In genomic region chr11:123264431-123264780, GRCh38 we compare ENCODE assay signal across 22 cellular contexts.
DNase-seq lines count a peak whose midpoint lies in the region; ATAC-seq and TF ChIP-seq lines count a peak whose summit lies in the region.
"Had no signal": no experiment of that assay in that cellular context is flagged by ENCODE, and none has a peak within 500 bp of the region (broad histone marks: within the 10 kb centered on the region; RNA-seq: fewer than 3 reads in every experiment).

No MANE protein-coding gene starts in this region.

- no peaks in the 10 kb centered on the region for H3K36me3 Mint-ChIP-seq in dendritic cell treated with granulocyte-macrophage colony-stimulating factor and Interleukin-4, amounts not matched to agents 40 ng/mL and 50 ng/mL, for 4 days (ENCODE audit: low read depth)
- H3K36me3 Mint-ChIP-seq: CD8-positive, alpha-beta T cell; natural killer cell had no signal

- H3K9me2 ChIP-seq in DOHH2 (replicated peaks; ENCODE audit: control insufficient read depth, low read length), result no peaks in the 10 kb centered on the region

- peak overlapping the region; percentile 87 for H3K27ac Mint-ChIP-seq in dendritic cell treated with granulocyte-macrophage colony-stimulating factor and Interleukin-4, amounts not matched to agents 40 ng/mL and 50 ng/mL, for 4 days
- H3K27ac Mint-ChIP-seq: CD8-positive, alpha-beta T cell; natural killer cell had no signal

- H3K4me3 Mint-ChIP-seq in dendritic cell treated with granulocyte-macrophage colony-stimulating factor and Interleukin-4, amounts not matched to agents 40 ng/mL and 50 ng/mL, for 4 days, result no peak overlapping the region
- H3K4me3 Mint-ChIP-seq: activated naive CD4-positive, alpha-beta T cell treated with anti-CD3 and anti-CD28 coated beads for 36 hours; CD8-positive, alpha-beta T cell; natural killer cell had no signal

- peaks cover 35% of the 10 kb centered on the region for H3K4me1 Mint-ChIP-seq in dendritic cell treated with granulocyte-macrophage colony-stimulating factor and Interleukin-4, amounts not matched to agents 40 ng/mL and 50 ng/mL, for 4 days (ENCODE audit: low read depth)

- peaks cover 5% of the 10 kb centered on the region; the same call in 1 of the 2 replicates for H3K9me3 ChIP-seq in DOHH2 (ENCODE audit: control insufficient read depth, insufficient read depth, low read length)
- H3K9me3 ChIP-seq: stomach, upper lobe of right lung had no signal

- intact Hi-C loops in dendritic cell treated with granulocyte-macrophage colony-stimulating factor and Interleukin-4, amounts not matched to agents 40 ng/mL and 50 ng/mL, for 4 days (cut with micrococcal nuclease), result no loop called here

- no peaks in the 10 kb centered on the region for H4K20me1 ChIP-seq in DOHH2 (ENCODE audit: control insufficient read depth, insufficient read depth, low read depth, low read length)

- peak; percentile 32 for ATAC-seq in GM19395 (IDR thresholded peaks at IDR 0.05; ENCODE audit: unreplicated experiment)
- ATAC-seq in HG03280 (IDR thresholded peaks at IDR 0.05; ENCODE audit: unreplicated experiment), result peak; percentile 10
- ATAC-seq in GM18861 (IDR thresholded peaks at IDR 0.05; ENCODE audit: unreplicated experiment), result no peak
- ATAC-seq: CD8-positive, alpha-beta T cell; natural killer cell had no signal

- H3K4me2 ChIP-seq in DOHH2 (ENCODE audit: low read length), result peak overlapping the region; percentile 98
- H3K4me2 ChIP-seq: hepatocyte, KMS-11 had no signal

- H3F3A ChIP-seq in DOHH2 (ENCODE audit: control insufficient read depth, insufficient read depth), result peaks cover 26% of the 10 kb centered on the region

- peaks cover 72% of the 10 kb centered on the region for H3K4me1 ChIP-seq in DOHH2 (ENCODE audit: control insufficient read depth, low read length)
- H3K4me1 ChIP-seq: upper lobe of right lung had no signal

- H3K9me3 Mint-ChIP-seq in dendritic cell treated with granulocyte-macrophage colony-stimulating factor and Interleukin-4, amounts not matched to agents 40 ng/mL and 50 ng/mL, for 4 days, result no peaks in the 10 kb centered on the region
- H3K9me3 Mint-ChIP-seq: activated naive CD4-positive, alpha-beta T cell treated with anti-CD3 and anti-CD28 coated beads for 36 hours; CD8-positive, alpha-beta T cell; natural killer cell had no signal

- H3K27ac ChIP-seq in DOHH2 (ENCODE audit: low read depth, low read length), result peak overlapping the region; percentile 98
- H3K27ac ChIP-seq in caudate nucleus (ENCODE audit: low read depth, low read length), result no peak overlapping the region
- H3K27ac ChIP-seq: hepatocyte, KMS-11, stomach, upper lobe of right lung had no signal

- H3K27me3 ChIP-seq in DOHH2 (ENCODE audit: control insufficient read depth, low read length), result no peaks in the 10 kb centered on the region

- H3K4me3 ChIP-seq in DOHH2 (ENCODE audit: low read length), result peak overlapping the region; percentile 78
- H3K4me3 ChIP-seq: hepatocyte, stomach, upper lobe of right lung had no signal

- DNase-seq in NOMO-1 treated with dmso at 0.1 percent for 144 hours (lab: John Stamatoyannopoulos, UW; ENCODE audit: unreplicated experiment) (no peak), caudate nucleus (lab: John Stamatoyannopoulos, UW) (no peak)
- DNase-seq in activated CD4-positive, alpha-beta T cell treated with anti-CD3 and anti-CD28 coated beads, Interleukin-2, amount 50 U/mL, for 4 hours, result no peak
- DNase-seq: activated naive CD4-positive, alpha-beta T cell treated with anti-CD3 and anti-CD28 coated beads for 36 hours; CD8-positive, alpha-beta T cell; DMS79 treated with DMSO at 0.1 percent for 48 hours; GOT3; kidney; mesendoderm; natural killer cell; NCI-H1105 treated with DMSO at 0.1 percent for 48 hours; NK-92 treated with Interleukin-12 subunit alpha and Interleukin-12 subunit beta, amount 100 ng/mL, for 24 hours; stimulated activated CD4-positive, alpha-beta T cell treated with anti-CD3 and anti-CD28 coated beads, Interleukin-2, amount 100 ng/mL, for 48 hours; stomach; upper lobe of right lung had no signal

- H3K27me3 Mint-ChIP-seq in dendritic cell treated with granulocyte-macrophage colony-stimulating factor and Interleukin-4, amounts not matched to agents 40 ng/mL and 50 ng/mL, for 4 days, result peaks cover 12% of the 10 kb centered on the region

- H3K79me2 ChIP-seq in DOHH2 (ENCODE audit: control insufficient read depth, low read length), result no peaks in the 10 kb centered on the region
- H3K79me2 ChIP-seq: hepatocyte had no signal

- peaks cover 4% of the 10 kb centered on the region for H3K36me3 ChIP-seq in DOHH2 (ENCODE audit: control insufficient read depth, low read length)
- H3K36me3 ChIP-seq: stomach, upper lobe of right lung had no signal

- TF ChIP-seq CTCF in DOHH2 (IDR thresholded peaks at IDR 0.05; ENCODE audit: low read depth, low read length, poor library complexity, severe bottlenecking), result no peak
